Comparison of ENCODE assay signal across 9 cellular contexts in genomic region chr2:84865181-84865783, GRCh38. TPM values are rescaled to one million over a fixed set of nuclear protein-coding genes. Genes with fewer than 3 reads are reported as not detected.
DNase-seq lines count a peak whose midpoint lies in the region; ATAC-seq and TF ChIP-seq lines count a peak whose summit lies in the region.
"Had no signal": no experiment of that assay in that cellular context is flagged by ENCODE, and none has a peak within 500 bp of the region (broad histone marks: within the 10 kb centered on the region; RNA-seq: fewer than 3 reads in every experiment).

No MANE protein-coding gene starts in this region.

- H3K36me3 Mint-ChIP-seq in neural progenitor cell (no peaks in the 10 kb centered on the region), glutamatergic neuron (ENCODE audit: unreplicated experiment) (no peaks in the 10 kb centered on the region)

- peaks cover 2% of the 10 kb centered on the region for H3K4me1 Mint-ChIP-seq in neural progenitor cell
- no peaks in the 10 kb centered on the region for H3K4me1 Mint-ChIP-seq in glutamatergic neuron (ENCODE audit: low read depth, unreplicated experiment)

- ATAC-seq in GM18870 (IDR thresholded peaks at IDR 0.05; ENCODE audit: unreplicated experiment): peak; percentile 53
- ATAC-seq in aorta (ENCODE audit: low FRiP score): no peak
- ATAC-seq in Right ventricle myocardium superior (ENCODE audit: poor library complexity): no peak

- 59 to 69% methylated on average over 6 of the region's 6 CpGs for WGBS in aorta, 2 donors

- H3K4me1 ChIP-seq in neural progenitor cell: no peaks in the 10 kb centered on the region
- H3K4me1 ChIP-seq in aorta (ENCODE audit: control insufficient read depth in 1 of 2, insufficient read depth in 2 of 2, low read length in 2 of 2): no peaks in the 10 kb centered on the region

- DNase-seq in DMS114 treated with DMSO at 0.1 percent for 48 hours (lab: John Stamatoyannopoulos, UW; ENCODE audit: unreplicated experiment) (peak; percentile 25), LHCN-M2 (ENCODE audit: low read depth) (peak; percentile 43), astrocyte of the cerebellum (ENCODE audit: low read depth) (no peak), neural progenitor cell (ENCODE audit: low spot score) (no peak), aorta (no peak), Right ventricle myocardium superior (no peak), glutamatergic neuron (no peak)
- DNase-seq: left cardiac atrium had no signal

- no peak overlapping the region for H3K4me3 Mint-ChIP-seq in neural progenitor cell
- no peak overlapping the region for H3K4me3 Mint-ChIP-seq in glutamatergic neuron (ENCODE audit: unreplicated experiment)

- H2AFZ ChIP-seq in neural progenitor cell (replicated peaks): no peak overlapping the region

- H3K4me2 ChIP-seq in neural progenitor cell: no peak overlapping the region

- no peak overlapping the region for H3K9ac ChIP-seq in neural progenitor cell

- no peaks in the 10 kb centered on the region for H3F3A ChIP-seq in neural progenitor cell (ENCODE audit: low read depth)

- intact Hi-C loops in aorta (cut with DNase I) (no loop called here), Right ventricle myocardium superior (cut with DNase I) (no loop called here)

- H3K27me3 Mint-ChIP-seq in neural progenitor cell (ENCODE audit: insufficient read depth, low read depth): peaks cover 8% of the 10 kb centered on the region
- H3K27me3 Mint-ChIP-seq in glutamatergic neuron (ENCODE audit: unreplicated experiment): peaks cover 4% of the 10 kb centered on the region

- H3K79me2 ChIP-seq in neural progenitor cell (ENCODE audit: low read depth): no peaks in the 10 kb centered on the region

- H3K36me3 ChIP-seq in neural progenitor cell (no peaks in the 10 kb centered on the region), aorta (ENCODE audit: control insufficient read depth in 1 of 2, insufficient read depth in 2 of 2, low read length in 1 of 2) (no peaks in the 10 kb centered on the region)

- H3K27ac ChIP-seq in neural progenitor cell (no peak overlapping the region), aorta (ENCODE audit: low read depth in 1 of 2, low read length in 2 of 2) (no peak overlapping the region)

- peaks cover 2% of the 10 kb centered on the region for H3K9me3 Mint-ChIP-seq in neural progenitor cell
- no peaks in the 10 kb centered on the region for H3K9me3 Mint-ChIP-seq in glutamatergic neuron (ENCODE audit: unreplicated experiment)

- H3K4me3 ChIP-seq in astrocyte of the cerebellum (ENCODE audit: low read depth, low read length): no peak overlapping the region
- H3K4me3 ChIP-seq in neural progenitor cell: no peak overlapping the region
- no peak overlapping the region for H3K4me3 ChIP-seq in aorta (ENCODE audit: low read length in 2 of 2)

- no peaks in the 10 kb centered on the region for H3K27me3 ChIP-seq in neural progenitor cell
- H3K27me3 ChIP-seq in aorta (ENCODE audit: control insufficient read depth in 1 of 2, insufficient read depth in 2 of 2, low read length in 1 of 2): no peaks in the 10 kb centered on the region

- H4K20me1 ChIP-seq in neural progenitor cell (ENCODE audit: low read depth): no peaks in the 10 kb centered on the region

- in situ Hi-C loops in astrocyte of the cerebellum (cut with HindIII; ENCODE audit: low sequenced_read_pairs): no loop called here

- H3K27ac Mint-ChIP-seq in neural progenitor cell (no peak overlapping the region), glutamatergic neuron (ENCODE audit: unreplicated experiment) (no peak overlapping the region)

- H3K9me3 ChIP-seq in neural progenitor cell (ENCODE audit: low read depth) (no peaks in the 10 kb centered on the region), aorta (ENCODE audit: control insufficient read depth, low read length) (no peaks in the 10 kb centered on the region)

- peak; percentile 13 for TF ChIP-seq CTCF in astrocyte of the cerebellum (IDR thresholded peaks at IDR 0.05; ENCODE audit: low read depth, low read length, missing control alignments)
- TF ChIP-seq CTCF in neural progenitor cell (IDR thresholded peaks at IDR 0.05): peak; percentile 17
- no peak for TF ChIP-seq CTCF in glutamatergic neuron (IDR thresholded peaks at IDR 0.05; ENCODE audit: partially characterized antibody, unreplicated experiment)

RNA-seq across cellular contexts. Expression of gene TRABD2A, which starts 15.6 kb away (rescaled TPM):
- 9.7 and 14.8 TPM in 2 replicates for total RNA-seq in LHCN-M2 (2014; rRNA removed)
- 1.1 TPM for polyA plus RNA-seq in LHCN-M2 (2012)
- total RNA-seq in neural progenitor cell (ENCODE audit: low replicate concordance): 1.7 and 2.0 TPM in 2 replicates
- 1 to 10 TPM; 1.1 to 2.2 TPM for total RNA-seq in aorta
- polyA plus RNA-seq in aorta: 1 to 10 TPM in 1 of 2 donors, under 1 TPM in 1; 0.23 to 1.4 TPM
- total RNA-seq in Right ventricle myocardium superior: 0.56 TPM
- not detected for total RNA-seq in glutamatergic neuron (ENCODE audit: unreplicated experiment)

RNA-seq across cellular contexts. Expression of gene TMSB10, which starts 40.2 kb away (rescaled TPM):
- total RNA-seq in LHCN-M2 (2014; rRNA removed) (8,362 and 12,675 TPM in 2 replicates), neural progenitor cell (ENCODE audit: low replicate concordance) (1,687 and 2,248 TPM in 2 replicates), aorta (1,000 to 10,000 TPM in 1 of 2 donors, 100 to 1,000 TPM in 1; 876 to 1,016 TPM), Right ventricle myocardium superior (417 TPM), glutamatergic neuron (ENCODE audit: unreplicated experiment) (3,273 TPM)
- 12,366 TPM for polyA plus RNA-seq in LHCN-M2 (2012)
- polyA plus RNA-seq in aorta: 1,000 to 10,000 TPM; 1,527 to 2,217 TPM

Comparison
In these comparisons a context has a peak if more than half of its experiments do, and no peak if none do; other contexts are left out.
1. DNase-seq: peak in DMS114 treated with DMSO at 0.1 percent for 48 hours (single experiment) and LHCN-M2 (single experiment); none in astrocyte of the cerebellum (single experiment), neural progenitor cell (single experiment), aorta (0 of 2), Right ventricle myocardium superior (single experiment) and glutamatergic neuron (single experiment).